Comparison of ENCODE assay signal across 30 cellular contexts in genomic region chr14:104858811-104859426, GRCh38.
"Had no signal": no experiment of that assay in that cellular context is flagged by ENCODE, and none has a peak within 500 bp of the region (broad histone marks: within the 10 kb centered on the region; RNA-seq: fewer than 3 reads in every experiment).

No MANE protein-coding gene starts in this region.

- H3K9ac ChIP-seq: KMS-11 had no signal

- H3K4me2 ChIP-seq: KMS-11, PC-9 had no signal

- H2AFZ ChIP-seq: PC-9 had no signal

- ATAC-seq: activated CD8-positive, alpha-beta T cell treated with anti-CD3 and anti-CD28 coated beads, Interleukin-2, amount 10 ng/mL, durations not matched to agents 7 days and 5 days; activated naive CD8-positive, alpha-beta T cell treated with anti-CD3 and anti-CD28 coated beads, Interleukin-2, amount 50 U/mL, for 24 hours had no signal

- DNase-seq: activated CD4-positive, alpha-beta T cell treated with anti-CD3 and anti-CD28 coated beads, Interleukin-2, amount 10 ng/mL, durations not matched to agents 7 days and 5 days; activated CD4-positive, alpha-beta T cell treated with anti-CD3 and anti-CD28 coated beads, Interleukin-2, amount 50 U/mL, for 48 hours; activated CD4-positive, CD25-positive, alpha-beta regulatory T cell; activated CD8-positive, alpha-beta T cell treated with anti-CD3 and anti-CD28 coated beads, Interleukin-2, amount 10 ng/mL, durations not matched to agents 7 days and 5 days; activated naive CD4-positive, alpha-beta T cell treated with anti-CD3 and anti-CD28 coated beads, Interleukin-2, amount 10 ng/mL, durations not matched to agents 7 days and 5 days; activated naive CD8-positive, alpha-beta T cell treated with anti-CD3 and anti-CD28 coated beads, Interleukin-2, amount 50 U/mL, for 24 hours; activated T-cell treated with anti-CD3 and anti-CD28 coated beads, Interleukin-2, amount 50 U/mL, for 24 hours; anterior cingulate cortex; brain microvascular endothelial cell; MM.1S; MV-4-11; NCI-H1092; NCI-H1436 treated with DMSO at 0.1 percent for 48 hours; NCI-H1694 treated with DMSO at 0.1 percent for 48 hours; NCI-H2029 treated with DMSO at 0.1 percent for 48 hours; NCI-H2107; NCI-H2171; NCI-H510A; NCI-H526; NCI-H748 treated with DMSO at 0.1 percent for 48 hours; NK-92 treated with Interleukin-12 subunit alpha and Interleukin-12 subunit beta, amount 100 ng/mL, for 24 hours; PC-9; Right ventricle myocardium superior; SW 1271; T-helper 1 cell; T-helper 2 cell; T-helper 9 cell; WERI-Rb-1 had no signal

- H3K36me3 ChIP-seq: brain microvascular endothelial cell, WERI-Rb-1 had no signal

- H3K27ac ChIP-seq: brain microvascular endothelial cell, KMS-11, PC-9, RWPE1, WERI-Rb-1 had no signal

- H3K4me3 ChIP-seq: PC-9 had no signal
